In genomic region chr20:1839576-1840320, GRCh38 we compare ENCODE assay signal across 1 cellular context. TPM values are rescaled to one million over a fixed set of nuclear protein-coding genes. Genes with fewer than 3 reads are reported as not detected.
"Had no signal": no experiment of that assay in that cellular context is flagged by ENCODE, and none has a peak within 500 bp of the region (broad histone marks: within the 10 kb centered on the region; RNA-seq: fewer than 3 reads in every experiment).

No MANE protein-coding gene starts in this region.

RNA-seq across cellular contexts. Expression of gene SIRPA, which starts 55.5 kb away (rescaled TPM):
- total RNA-seq: activated CD4-positive, alpha-beta memory T cell treated with anti-CD3 and anti-CD28 coated beads for 36 hours had no signal
